ENCODE assay signal across 15 cellular contexts in genomic region chr16:20883554-20884239, GRCh38. TPM values are rescaled to one million over a fixed set of nuclear protein-coding genes. Genes with fewer than 3 reads are reported as not detected.
A peak's percentile ranks its signal among the peaks of the same experiment; 100 is the strongest.
DNase-seq lines count a peak whose midpoint lies in the region; ATAC-seq and TF ChIP-seq lines count a peak whose summit lies in the region.
"Had no signal": no experiment of that assay in that cellular context is flagged by ENCODE, and none has a peak within 500 bp of the region (broad histone marks: within the 10 kb centered on the region; RNA-seq: fewer than 3 reads in every experiment).

No MANE protein-coding gene starts in this region.

- TF ChIP-seq POLR2A in esophagus squamous epithelium (IDR thresholded peaks at IDR 0.05), result no peak

- WGBS in esophagus squamous epithelium, 2 donors, result 64 to 69% methylated on average over 5 of the region's 5 CpGs

- peaks cover 70% of the 10 kb centered on the region for H3K4me1 Mint-ChIP-seq in HFFc6 (ENCODE audit: low read depth)

- 0 out of 2 replicates have a peak overlapping the region, but pooled peaks have one; percentile 27 for H3K4me3 ChIP-seq in ACC112 (ENCODE audit: low read depth, low read length)
- no peak overlapping the region for H3K4me3 ChIP-seq in esophagus squamous epithelium
- H3K4me3 ChIP-seq in parathyroid adenoma (ENCODE audit: low read depth, low read length), result no peak overlapping the region
- H3K4me3 ChIP-seq: SJCRH30 had no signal

- H3K4me2 ChIP-seq in parathyroid adenoma (ENCODE audit: low read length), result peak overlapping the region; percentile 2

- no peaks in the 10 kb centered on the region for H3K9me3 Mint-ChIP-seq in HFFc6
- H3K9me3 Mint-ChIP-seq: activated T-cell treated with anti-CD3 and anti-CD28 coated beads, Interleukin-2, amount 50 U/mL, for 4 hours had no signal

- H3K4me3 Mint-ChIP-seq in HFFc6, result no peak overlapping the region
- H3K4me3 Mint-ChIP-seq: activated T-cell treated with anti-CD3 and anti-CD28 coated beads, Interleukin-2, amount 50 U/mL, for 4 hours; B cell had no signal

- no peak overlapping the region for H3K9ac ChIP-seq in parathyroid adenoma

- H3K27ac Mint-ChIP-seq in HFFc6, result peak overlapping the region; percentile 54
- H3K27ac Mint-ChIP-seq: B cell had no signal

- intact Hi-C loops in esophagus squamous epithelium (cut with DNase I), result no loop called here

- H3K9me3 ChIP-seq in esophagus squamous epithelium (no peaks in the 10 kb centered on the region), parathyroid adenoma (ENCODE audit: control insufficient read depth, low read length) (no peaks in the 10 kb centered on the region)
- H3K9me3 ChIP-seq: SJCRH30 had no signal

- DNase-seq in HFFc6 (no peak), esophagus squamous epithelium (lab: John Stamatoyannopoulos, UW) (no peak), SKM-1 treated with dmso at 0.1 percent for 144 hours (lab: John Stamatoyannopoulos, UW; ENCODE audit: unreplicated experiment) (no peak), DMS114 treated with DMSO at 0.1 percent for 48 hours (lab: John Stamatoyannopoulos, UW; ENCODE audit: unreplicated experiment) (no peak)
- no peak for DNase-seq in stimulated activated CD4-positive, alpha-beta T cell treated with anti-CD3 and anti-CD28 coated beads, Interleukin-4, amount 100 ng/mL, for 24 hours
- DNase-seq: activated T-cell treated with anti-CD3 and anti-CD28 coated beads, Interleukin-2, amount 50 U/mL, for 4 hours; NCI-H2081; NCI-H748 treated with DMSO at 0.1 percent for 48 hours; SJCRH30 had no signal

- TF ChIP-seq CTCF in HFFc6 (IDR thresholded peaks at IDR 0.05) (no peak), esophagus squamous epithelium (IDR thresholded peaks at IDR 0.05) (no peak), parathyroid adenoma (IDR thresholded peaks at IDR 0.05) (no peak)

- H3K27ac ChIP-seq in ACC112 (ENCODE audit: low read depth, low read length), result peak overlapping the region; percentile 50
- peak overlapping the region in 3 of 4 donors; percentile 41 to 51 (median 48) for H3K27ac ChIP-seq in esophagus squamous epithelium
- no peak overlapping the region for H3K27ac ChIP-seq in parathyroid adenoma
- H3K27ac ChIP-seq: brain microvascular endothelial cell, SJCRH30, VCaP had no signal

- H3K79me2 ChIP-seq in ACC112 (ENCODE audit: control insufficient read depth, insufficient read depth, low read length, unreplicated experiment) (peaks cover 86% of the 10 kb centered on the region), parathyroid adenoma (peaks cover 27% of the 10 kb centered on the region)

- H3K36me3 ChIP-seq in ACC112 (ENCODE audit: insufficient read depth, low read length) (peaks cover 11% of the 10 kb centered on the region; the same call in 1 of the 2 replicates), esophagus squamous epithelium (no peaks in the 10 kb centered on the region), parathyroid adenoma (ENCODE audit: control insufficient read depth, insufficient read depth, low read length) (no peaks in the 10 kb centered on the region)
- H3K36me3 ChIP-seq: SJCRH30 had no signal

- H3K4me1 ChIP-seq in ACC112 (ENCODE audit: control insufficient read depth, insufficient read depth, low read length, unreplicated experiment) (peaks cover 44% of the 10 kb centered on the region), esophagus squamous epithelium (peaks cover 7 to 75% (median 32%) of the 10 kb centered on the region in 3 donors), parathyroid adenoma (peaks cover 8% of the 10 kb centered on the region)
- H3K4me1 ChIP-seq: SJCRH30 had no signal

- H3K27me3 ChIP-seq in ACC112 (ENCODE audit: insufficient read depth, low read length) (no peaks in the 10 kb centered on the region), esophagus squamous epithelium (no peaks in the 10 kb centered on the region), parathyroid adenoma (ENCODE audit: control insufficient read depth, insufficient read depth, low read length) (no peaks in the 10 kb centered on the region)
- H3K27me3 ChIP-seq: brain microvascular endothelial cell, SJCRH30 had no signal

- H3K27me3 Mint-ChIP-seq in HFFc6 (ENCODE audit: insufficient read depth), result no peaks in the 10 kb centered on the region
- H3K27me3 Mint-ChIP-seq: B cell had no signal

- peaks cover 19% of the 10 kb centered on the region for H3K36me3 Mint-ChIP-seq in HFFc6 (ENCODE audit: low read depth)

- H2AFZ ChIP-seq in ACC112 (ENCODE audit: low read length, unreplicated experiment) (no peak overlapping the region), parathyroid adenoma (no peak overlapping the region)

- no peak for ATAC-seq in HG03135 (IDR thresholded peaks at IDR 0.05; ENCODE audit: unreplicated experiment)

RNA-seq across cellular contexts. Expression of gene DCUN1D3, which starts 16.5 kb away (rescaled TPM):
- total RNA-seq in HFFc6 (2021; fragmentation: NEBNext Ultra II Directional; extraction: Animal tissue kit (Norgen Biotek cat#: 25700)), result 10 to 100 TPM; 29.2 to 41.0 (median 32.1) TPM
- total RNA-seq in esophagus squamous epithelium, result 10 to 100 TPM; 14.5 to 37.2 (median 19.4) TPM

RNA-seq across cellular contexts. Expression of gene LYRM1, which starts 16.9 kb away (rescaled TPM):
- total RNA-seq in HFFc6 (2021; fragmentation: NEBNext Ultra II Directional; extraction: Animal tissue kit (Norgen Biotek cat#: 25700)), result 10 to 100 TPM; 22.2 to 28.4 (median 25.8) TPM
- total RNA-seq in esophagus squamous epithelium, result 10 to 100 TPM; 21.9 to 37.9 (median 34.3) TPM
